Comparison of ENCODE assay signal across 19 cellular contexts in the genomic region with DNA sequence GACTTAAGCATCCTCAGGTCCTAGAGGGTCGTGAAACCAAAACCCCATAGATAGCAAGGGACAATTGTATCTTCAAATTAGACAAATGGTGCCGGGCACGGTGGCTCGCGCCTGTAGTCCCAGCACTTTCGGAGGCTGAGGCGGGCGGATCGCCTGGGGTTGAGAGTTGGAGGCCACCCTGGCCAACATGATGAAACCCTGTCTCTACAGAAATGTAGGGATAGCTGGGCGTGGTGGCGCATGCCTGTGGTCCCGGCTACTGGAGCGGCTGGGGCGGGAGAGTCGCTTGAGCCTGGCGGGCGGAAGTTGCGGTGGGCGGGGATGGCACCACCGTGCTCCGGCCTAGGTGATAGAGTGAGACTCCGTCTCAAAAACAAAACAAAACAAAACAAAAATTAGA.
DNase-seq lines count a peak whose midpoint lies in the region; ATAC-seq, FAIRE-seq and TF ChIP-seq lines count a peak whose summit lies in the region.
"Had no signal": no experiment of that assay in that cellular context is flagged by ENCODE, and none has a peak within 500 bp of the region (broad histone marks: within the 10 kb centered on the region; RNA-seq: fewer than 3 reads in every experiment).

No MANE protein-coding gene starts in this region.

- H2AFZ ChIP-seq in K562 (ENCODE audit: low read depth, low read length) = no peak overlapping the region
- H2AFZ ChIP-seq: GM23248 had no signal

- H4K20me1 ChIP-seq in K562 (replicated peaks; ENCODE audit: control insufficient read depth, insufficient read depth, low read length) = no peaks in the 10 kb centered on the region

- 45% methylated on average over 21 of the region's 22 CpGs for WGBS in K562 (ENCODE audit: insufficient coverage, low coverage, missing lambda C conversion rate)
- WGBS in testis, 2 donors = 76 to 79% methylated on average over 22 of the region's 22 CpGs

- H3K27ac ChIP-seq in K562 (ENCODE audit: extremely low read depth, low read depth, low read length) = no peak overlapping the region
- no peak overlapping the region for H3K27ac ChIP-seq in testis
- H3K27ac ChIP-seq: GM23248 had no signal

- H3K36me3 Mint-ChIP-seq in effector memory CD8-positive, alpha-beta T cell (ENCODE audit: insufficient read depth) = no peaks in the 10 kb centered on the region
- H3K36me3 Mint-ChIP-seq: CD4-positive, alpha-beta memory T cell had no signal

- H3K9me1 ChIP-seq in K562 (ENCODE audit: control insufficient read depth, insufficient read depth, low read length) = no peaks in the 10 kb centered on the region

- FAIRE-seq in K562 (lab: Jason Lieb, UNC) (no peak), GM12892 (lab: Jason Lieb, UNC) (no peak)
- FAIRE-seq: GM19239 had no signal

- TF ChIP-seq RAD21 in K562 (CRISPR knock-in tag; conservative IDR thresholded peaks at IDR 0.05 in 1 of 2, IDR thresholded peaks at IDR 0.05 in 1 of 2) = no peak

- TF ChIP-seq CTCF in K562 (IDR thresholded peaks at IDR 0.05 in 2 of 3, conservative IDR thresholded peaks at IDR 0.05 in 1 of 3; ENCODE audit: insufficient read depth in 2 of 3, low read depth in 1 of 3, low read length in 3 of 3) (no peak), testis (IDR thresholded peaks at IDR 0.05) (no peak)

- H3K4me1 Mint-ChIP-seq in effector memory CD8-positive, alpha-beta T cell (ENCODE audit: low read depth in 2 of 2) = no peaks in the 10 kb centered on the region
- H3K4me1 Mint-ChIP-seq: CD4-positive, alpha-beta memory T cell; H9 had no signal

- in situ Hi-C loops in K562 (cut with MboI) = no loop called here

- H3K4me3 Mint-ChIP-seq in effector memory CD8-positive, alpha-beta T cell = no peak overlapping the region
- H3K4me3 Mint-ChIP-seq: CD4-positive, alpha-beta memory T cell; H9; HFFc6 had no signal

- H3K9ac ChIP-seq in K562 (ENCODE audit: insufficient read depth in 1 of 2, low read depth in 2 of 2, low read length in 2 of 2) = no peak overlapping the region
- H3K9ac ChIP-seq: GM23248 had no signal

- H3K4me1 ChIP-seq in K562 (replicated peaks in 1 of 2; ENCODE audit: control insufficient read depth in 2 of 2, insufficient read depth in 2 of 2, low read length in 2 of 2) (no peaks in the 10 kb centered on the region), testis (no peaks in the 10 kb centered on the region)

- TF ChIP-seq POLR2A in K562 (conservative IDR thresholded peaks at IDR 0.05) = no peak
- no peak for TF ChIP-seq POLR2A in testis (IDR thresholded peaks at IDR 0.05)
- TF ChIP-seq POLR2A in GM12892 (IDR thresholded peaks at IDR 0.05; ENCODE audit: low read depth, low read length) = no peak

- H3K36me3 ChIP-seq in K562 (ENCODE audit: control insufficient read depth, insufficient read depth, low read length) (no peaks in the 10 kb centered on the region), testis (ENCODE audit: low read depth, missing control alignments) (no peaks in the 10 kb centered on the region)

- no peak overlapping the region for H3K4me3 ChIP-seq in K562
- H3K4me3 ChIP-seq in testis = peak overlapping the region; percentile 27 to 44
- H3K4me3 ChIP-seq: GM23248 had no signal

- no peaks in the 10 kb centered on the region for H3K27me3 Mint-ChIP-seq in effector memory CD8-positive, alpha-beta T cell
- H3K27me3 Mint-ChIP-seq: CD4-positive, alpha-beta memory T cell had no signal

- TF ChIP-seq EP300 in K562 (IDR thresholded peaks at IDR 0.05; ENCODE audit: low read length) = no peak

- H3K4me2 ChIP-seq in K562 (ENCODE audit: insufficient read depth, low read length) = no peak overlapping the region

- H3K9me3 Mint-ChIP-seq in effector memory CD8-positive, alpha-beta T cell = peaks cover 11 to 13% of the 10 kb centered on the region in 2 donors
- H3K9me3 Mint-ChIP-seq: H9 had no signal

- CTCF ChIA-PET in K562 (lab: Yijun Ruan, JAX; ENCODE audit: low intra/inter-chr PET ratio) = no interaction called here

- H3K27ac Mint-ChIP-seq in effector memory CD8-positive, alpha-beta T cell = no peak overlapping the region
- H3K27ac Mint-ChIP-seq: CD4-positive, alpha-beta memory T cell; H9; HFFc6 had no signal

- POLR2A ChIA-PET in K562 (lab: Yijun Ruan, JAX) = no interaction called here

- DNase-seq in left ventricle myocardium superior = peak; percentile 16
- DNase-seq in cardiac septum (ENCODE audit: low spot score) = no peak
- DNase-seq in K562 (ENCODE audit: extremely low read depth in 1 of 4, low spot score in 3 of 4) = no peak
- peak; percentile 39 for DNase-seq in mesenteric fat pad (ENCODE audit: low spot score)
- peak; percentile 28 for DNase-seq in testis
- no peak for DNase-seq in effector memory CD8-positive, alpha-beta T cell
- no peak for DNase-seq in GM12892 (ENCODE audit: insufficient read length)
- DNase-seq: C1 segment of cervical spinal cord; Calu3; CD4-positive, alpha-beta memory T cell; COR-L47; DMS53; DMS79 treated with DMSO at 0.1 percent for 48 hours; GM23248; H9; HFFc6 had no signal

- ATAC-seq in left ventricle myocardium superior (no peak), K562 (no peak), SK-N-SH treated with all-trans-retinoic acid at 6 μM for 48 hours (no peak)
- no peak for ATAC-seq in effector memory CD8-positive, alpha-beta T cell (replicated peaks)
- ATAC-seq: HCT116 had no signal

- no peaks in the 10 kb centered on the region for H3K79me2 ChIP-seq in K562 (ENCODE audit: control insufficient read depth, insufficient read depth, low read length)

- no peaks in the 10 kb centered on the region for H3K9me3 ChIP-seq in K562 (replicated peaks; ENCODE audit: control insufficient read depth, insufficient read depth, low read depth, low read length)
- no peaks in the 10 kb centered on the region for H3K9me3 ChIP-seq in testis

- no TSS peak for BruUV-seq in K562 (replicated peaks; lab: Mats Ljungman, UMichigan)

- intact Hi-C loops in left ventricle myocardium superior (cut with micrococcal nuclease) = no loop called here
- intact Hi-C loops in cardiac septum (cut with DNase I) = no loop called here
- intact Hi-C loops in K562 (cut with micrococcal nuclease) = no loop called here
- intact Hi-C loops in testis (cut with DNase I; ENCODE audit: low total_unique reads) = no loop called here

- H3K27me3 ChIP-seq in K562 (ENCODE audit: control insufficient read depth in 2 of 2, insufficient read depth in 2 of 2, low read length in 2 of 2) (no peaks in the 10 kb centered on the region), testis (no peaks in the 10 kb centered on the region)

TF ChIP-seq in K562, 482 proteins besides CTCF, POLR2A, EP300 and RAD21:
- no peak for TF ChIP-seq HNRNPL (IDR thresholded peaks at IDR 0.05; ENCODE audit: low read depth, low read length)
- TF ChIP-seq ZBTB33 (CRISPR knock-in tag; IDR thresholded peaks at IDR 0.05) = peak; percentile 63; the same call in 1 of the 2 replicates

TF ChIP-seq in SK-N-SH treated with all-trans-retinoic acid at 6 μM for 48 hours, 23 proteins besides CTCF, POLR2A, EP300 and RAD21 (continues in another document):
- TF ChIP-seq ISL1 (CRISPR knock-in tag; IDR thresholded peaks at IDR 0.05) (no peak), CSRNP3 (CRISPR knock-in tag; IDR thresholded peaks at IDR 0.05) (no peak), TSHZ2 (CRISPR knock-in tag; IDR thresholded peaks at IDR 0.05) (no peak), PPARA (CRISPR knock-in tag; IDR thresholded peaks at IDR 0.05; ENCODE audit: borderline replicate concordance) (no peak)
- TF ChIP-seq, protein P1, sequence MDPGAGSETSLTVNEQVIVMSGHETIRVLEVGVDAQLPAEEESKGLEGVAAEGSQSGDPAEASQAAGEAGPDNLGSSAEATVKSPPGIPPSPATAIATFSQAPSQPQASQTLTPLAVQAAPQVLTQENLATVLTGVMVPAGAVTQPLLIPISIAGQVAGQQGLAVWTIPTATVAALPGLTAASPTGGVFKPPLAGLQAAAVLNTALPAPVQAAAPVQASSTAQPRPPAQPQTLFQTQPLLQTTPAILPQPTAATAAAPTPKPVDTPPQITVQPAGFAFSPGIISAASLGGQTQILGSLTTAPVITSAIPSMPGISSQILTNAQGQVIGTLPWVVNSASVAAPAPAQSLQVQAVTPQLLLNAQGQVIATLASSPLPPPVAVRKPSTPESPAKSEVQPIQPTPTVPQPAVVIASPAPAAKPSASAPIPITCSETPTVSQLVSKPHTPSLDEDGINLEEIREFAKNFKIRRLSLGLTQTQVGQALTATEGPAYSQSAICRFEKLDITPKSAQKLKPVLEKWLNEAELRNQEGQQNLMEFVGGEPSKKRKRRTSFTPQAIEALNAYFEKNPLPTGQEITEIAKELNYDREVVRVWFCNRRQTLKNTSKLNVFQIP (CRISPR knock-in tag; IDR thresholded peaks at IDR 0.05; ENCODE audit: borderline replicate concordance, low read depth) = no peak

Comparison
In these comparisons a context has a peak if more than half of its experiments do, and no peak if none do; other contexts are left out.
1. DNase-seq: peak in left ventricle myocardium superior (single experiment), mesenteric fat pad (single experiment) and testis (single experiment); none in cardiac septum (single experiment), K562 (0 of 4), effector memory CD8-positive, alpha-beta T cell (0 of 3) and GM12892 (single experiment).